8 cellular contexts compared by ENCODE assay signal in the genomic region with DNA sequence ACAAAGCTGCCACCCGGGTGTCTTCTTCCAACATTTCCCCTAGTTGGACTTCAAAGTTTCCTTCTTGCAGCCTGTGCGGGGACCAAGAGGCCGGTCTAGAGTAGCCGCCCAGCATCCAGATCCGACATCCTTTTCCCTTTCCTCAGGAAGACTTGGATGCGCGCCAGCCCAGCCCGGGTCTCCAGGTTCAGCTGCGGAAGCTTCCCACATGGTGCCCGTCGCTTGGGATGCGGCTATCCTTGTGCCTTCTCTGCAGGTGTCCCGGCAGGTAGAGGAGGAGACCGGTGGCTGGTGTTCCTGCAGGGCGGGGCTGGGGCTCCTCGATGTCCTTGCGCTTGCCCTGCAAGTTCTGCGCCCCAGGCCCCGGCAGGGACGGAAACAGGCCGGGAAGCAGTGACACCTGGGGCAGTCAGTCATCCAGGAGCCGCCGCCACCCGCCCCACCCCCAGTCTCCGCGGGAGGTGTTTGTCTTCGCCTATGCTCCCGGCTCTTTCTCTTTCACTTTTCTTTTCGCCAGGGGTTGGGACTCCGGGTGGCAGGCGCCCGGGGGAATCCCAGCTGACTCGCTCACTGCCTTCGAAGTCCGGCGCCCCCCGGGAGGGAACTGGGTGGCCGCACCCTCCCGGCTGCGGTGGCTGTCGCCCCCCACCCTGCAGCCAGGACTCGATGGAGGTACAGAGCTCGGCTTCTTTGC. TPM values are rescaled to one million over a fixed set of nuclear protein-coding genes. Genes with fewer than 3 reads are reported as not detected.
DNase-seq lines count a peak whose midpoint lies in the region; ATAC-seq lines count a peak whose summit lies in the region.

A gene with protein sequence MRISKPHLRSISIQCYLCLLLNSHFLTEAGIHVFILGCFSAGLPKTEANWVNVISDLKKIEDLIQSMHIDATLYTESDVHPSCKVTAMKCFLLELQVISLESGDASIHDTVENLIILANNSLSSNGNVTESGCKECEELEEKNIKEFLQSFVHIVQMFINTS (plus strand): TSS at position 507 of the 694 bp plus-strand sequence. CDS start 82,882 bp downstream, outside the sequence.

- H3K36me3 Mint-ChIP-seq in activated naive CD8-positive, alpha-beta T cell treated with anti-CD3 and anti-CD28 coated beads, Interleukin-2, amount 10 ng/mL, durations not matched to agents 7 days and 5 days = no peaks in the 10 kb centered on the region

- intact Hi-C loops in left cardiac atrium (cut with DNase I) = loop anchor here in 1 of 2 donors (5.0 kb wide), 1 partner anchor 289 kb away; no protein-coding TSS in a partner anchor

- ATAC-seq in GM18909 (IDR thresholded peaks at IDR 0.05; ENCODE audit: poor library complexity, unreplicated experiment) = peak; percentile 66
- peak; percentile 62 for ATAC-seq in HG03097 (IDR thresholded peaks at IDR 0.05; ENCODE audit: low FRiP score, unreplicated experiment)
- ATAC-seq in activated naive CD8-positive, alpha-beta T cell treated with anti-CD3 and anti-CD28 coated beads, Interleukin-2, amount 10 ng/mL, durations not matched to agents 7 days and 5 days (ENCODE audit: low read depth) = peak; percentile 88
- ATAC-seq in left cardiac atrium = peak; percentile 79 to 86

- H3K27me3 Mint-ChIP-seq in activated naive CD8-positive, alpha-beta T cell treated with anti-CD3 and anti-CD28 coated beads, Interleukin-2, amount 10 ng/mL, durations not matched to agents 7 days and 5 days = peaks cover 18% of the 10 kb centered on the region

- H3K9me3 Mint-ChIP-seq in activated naive CD8-positive, alpha-beta T cell treated with anti-CD3 and anti-CD28 coated beads, Interleukin-2, amount 10 ng/mL, durations not matched to agents 7 days and 5 days = no peaks in the 10 kb centered on the region

- peak within 1 kb of the TSS; percentile 94 for H3K4me3 Mint-ChIP-seq in activated naive CD8-positive, alpha-beta T cell treated with anti-CD3 and anti-CD28 coated beads, Interleukin-2, amount 10 ng/mL, durations not matched to agents 7 days and 5 days

- POLR2A ChIA-PET in activated naive CD8-positive, alpha-beta T cell treated with anti-CD3 and anti-CD28 coated beads, Interleukin-2, amount 10 ng/mL, durations not matched to agents 7 days and 5 days (lab: Charles Lee) = no interaction called here

- peak within 1 kb of the TSS; percentile 79 for H3K27ac Mint-ChIP-seq in activated naive CD8-positive, alpha-beta T cell treated with anti-CD3 and anti-CD28 coated beads, Interleukin-2, amount 10 ng/mL, durations not matched to agents 7 days and 5 days

- in situ Hi-C loops in SK-MEL-5 (cut with HindIII; ENCODE audit: low pct_unique_long_range_greater_than_20kb, low sequenced_read_pairs) = no loop called here

- peaks cover 11% of the 10 kb centered on the region for H3K4me1 Mint-ChIP-seq in activated naive CD8-positive, alpha-beta T cell treated with anti-CD3 and anti-CD28 coated beads, Interleukin-2, amount 10 ng/mL, durations not matched to agents 7 days and 5 days

- DNase-seq in AG08395 (ENCODE audit: low spot score) = peak; percentile 72
- DNase-seq in SK-MEL-5 (ENCODE audit: low read depth, low spot score) = peak; percentile 4
- peak; percentile 71 for DNase-seq in activated naive CD8-positive, alpha-beta T cell treated with anti-CD3 and anti-CD28 coated beads, Interleukin-2, amount 10 ng/mL, durations not matched to agents 7 days and 5 days
- peak; percentile 70 for DNase-seq in left cardiac atrium
- peak; percentile 52 for DNase-seq in renal cortical epithelial cell (ENCODE audit: low read depth)
- no peak for DNase-seq in SHP77 treated with DMSO at 0.1 percent for 48 hours (lab: John Stamatoyannopoulos, UW)

RNA-seq across cellular contexts. Expression of the gene that starts here (rescaled TPM):
- total RNA-seq in SK-MEL-5 (2014; rRNA removed; shearing (Covaris generic)) = 0.13 and 0.37 TPM in 2 replicates
- 0.20 and 0.35 TPM in 2 replicates for polyA plus RNA-seq in SK-MEL-5 (2015; cell fraction: cytosol; rRNA removed)
- polyA plus RNA-seq in SK-MEL-5 (2015; cell fraction: nucleus; rRNA removed) = 0.47 and 1.1 TPM in 2 replicates
- 1 to 10 TPM; 3.3 to 4.5 TPM for total RNA-seq in activated naive CD8-positive, alpha-beta T cell treated with anti-CD3 and anti-CD28 coated beads, Interleukin-2, amount 10 ng/mL, durations not matched to agents 7 days and 5 days
- 1 to 10 TPM; 3.5 to 3.8 TPM for total RNA-seq in left cardiac atrium
- 9.0 and 20.1 TPM in 2 replicates for total RNA-seq in renal cortical epithelial cell
